Comparison of ENCODE assay signal across 8 cellular contexts in genomic region chr15:69223083-69223813, GRCh38.
"Had no signal": no experiment of that assay in that cellular context is flagged by ENCODE, and none has a peak within 500 bp of the region (broad histone marks: within the 10 kb centered on the region; RNA-seq: fewer than 3 reads in every experiment).

No MANE protein-coding gene starts in this region.

- FAIRE-seq: G401.6, GM12878, GM12891, GM12892, GM18507, GM19239 had no signal

- DNase-seq: GDM1, GF-D8 had no signal

- ATAC-seq: GM12878 had no signal

- H3K4me3 ChIP-seq: GM12878 had no signal
